Comparison of ENCODE assay signal across 21 cellular contexts in genomic region chr1:115060501-115060900, GRCh38. TPM values are rescaled to one million over a fixed set of nuclear protein-coding genes. Genes with fewer than 3 reads are reported as not detected.
DNase-seq lines count a peak whose midpoint lies in the region; ATAC-seq, FAIRE-seq and TF ChIP-seq lines count a peak whose summit lies in the region.
"Had no signal": no experiment of that assay in that cellular context is flagged by ENCODE, and none has a peak within 500 bp of the region (broad histone marks: within the 10 kb centered on the region; RNA-seq: fewer than 3 reads in every experiment).

No MANE protein-coding gene starts in this region.

- H2AFZ ChIP-seq in SK-N-SH (ENCODE audit: low read depth) = no peak overlapping the region
- H2AFZ ChIP-seq: GM23248 had no signal

- H3K9me3 ChIP-seq in SK-N-SH = no peaks in the 10 kb centered on the region
- H3K9me3 ChIP-seq: BLaER1 treated with 17β-estradiol and CSF1 and Interleukin-3, amounts not matched to agents 10 nM and 100 nM; Caco-2; SJCRH30 had no signal

- no peaks in the 10 kb centered on the region for H3K9me2 ChIP-seq in SK-N-SH

- H3K4me1 Mint-ChIP-seq in central memory CD8-positive, alpha-beta T cell = peaks cover 43% of the 10 kb centered on the region
- peaks cover 16 to 49% (median 41%) of the 10 kb centered on the region in 4 donors for H3K4me1 Mint-ChIP-seq in naive thymus-derived CD8-positive, alpha-beta T cell

- TF ChIP-seq EP300 in SK-N-SH (IDR thresholded peaks at IDR 0.05; ENCODE audit: borderline replicate concordance in 1 of 2, low read depth in 1 of 2, low read length in 1 of 2) = no peak
- TF ChIP-seq EP300 in Ishikawa (IDR thresholded peaks at IDR 0.05; ENCODE audit: borderline replicate concordance) = no peak

- POLR2A ChIA-PET in SK-N-SH (lab: Yijun Ruan, JAX) = no interaction called here
- POLR2A ChIA-PET in naive thymus-derived CD8-positive, alpha-beta T cell (lab: Charles Lee) = no interaction called here

- no peak overlapping the region for H3K4me2 ChIP-seq in SK-N-SH
- H3K4me2 ChIP-seq: BLaER1 treated with 17β-estradiol and CSF1 and Interleukin-3, amounts not matched to agents 10 nM and 100 nM had no signal

- no peak for DNase-seq in SK-N-SH
- DNase-seq in central memory CD8-positive, alpha-beta T cell (ENCODE audit: low spot score in 2 of 2) = no peak
- no peak for DNase-seq in naive thymus-derived CD8-positive, alpha-beta T cell
- no peak for DNase-seq in NCI-H1930 (lab: John Stamatoyannopoulos, UW)
- DNase-seq in NOMO-1 treated with dmso at 0.1 percent for 144 hours (lab: John Stamatoyannopoulos, UW; ENCODE audit: unreplicated experiment) = no peak
- DNase-seq in H54 (ENCODE audit: insufficient read length, low spot score) = no peak
- DNase-seq: Caco-2, DMS53, GM23248, MM.1S, NCI-H1105 treated with DMSO at 0.1 percent for 48 hours, NCI-H187, NCI-H446 treated with DMSO at 0.1 percent for 48 hours, NCI-H774, RPMI8226, SJCRH30 had no signal

- 63% methylated on average over 4 of the region's 4 CpGs for WGBS in SK-N-SH (ENCODE audit: low lambda C conversion rate)

- no peak overlapping the region for H3K27ac ChIP-seq in SK-N-SH (ENCODE audit: low read depth in 2 of 2, low read length in 1 of 2)
- H3K27ac ChIP-seq: 22Rv1; BLaER1 treated with 17β-estradiol and CSF1 and Interleukin-3, amounts not matched to agents 10 nM and 100 nM; GM23248; SJCRH30 had no signal

- CTCF ChIA-PET in SK-N-SH (lab: Yijun Ruan, JAX) = no interaction called here

- no peaks in the 10 kb centered on the region for H3K27me3 ChIP-seq in SK-N-SH (ENCODE audit: insufficient read depth)
- H3K27me3 ChIP-seq: BLaER1 treated with 17β-estradiol and CSF1 and Interleukin-3, amounts not matched to agents 10 nM and 100 nM; SJCRH30 had no signal

- FAIRE-seq in H54 (lab: Jason Lieb, UNC) = no peak
- FAIRE-seq: G401.6 had no signal

- no peaks in the 10 kb centered on the region for H3K36me3 ChIP-seq in SK-N-SH (replicated peaks in 1 of 2; ENCODE audit: control insufficient read depth in 1 of 2, insufficient read depth in 2 of 2, low read length in 1 of 2)
- H3K36me3 ChIP-seq: BLaER1 treated with 17β-estradiol and CSF1 and Interleukin-3, amounts not matched to agents 10 nM and 100 nM; SJCRH30 had no signal

- no peak for TF ChIP-seq POLR2A in H54 (IDR thresholded peaks at IDR 0.05; ENCODE audit: low read depth, low read length)

- no peaks in the 10 kb centered on the region for H3K9me3 Mint-ChIP-seq in central memory CD8-positive, alpha-beta T cell
- peaks cover 0 to 4% (median 0%) of the 10 kb centered on the region in 9 donors for H3K9me3 Mint-ChIP-seq in naive thymus-derived CD8-positive, alpha-beta T cell

- no peak overlapping the region for H3K4me3 ChIP-seq in SK-N-SH (ENCODE audit: low read depth in 2 of 2, low read length in 1 of 2)
- H3K4me3 ChIP-seq: BLaER1 treated with 17β-estradiol and CSF1 and Interleukin-3, amounts not matched to agents 10 nM and 100 nM; GM23248; SJCRH30 had no signal

- peaks cover 22% of the 10 kb centered on the region for H3F3A ChIP-seq in SK-N-SH (replicated peaks; ENCODE audit: insufficient read depth)

- peaks cover 9% of the 10 kb centered on the region for H3K36me3 Mint-ChIP-seq in central memory CD8-positive, alpha-beta T cell (ENCODE audit: insufficient read depth)
- H3K36me3 Mint-ChIP-seq in naive thymus-derived CD8-positive, alpha-beta T cell = no peaks in the 10 kb centered on the region

- H3K27ac Mint-ChIP-seq in central memory CD8-positive, alpha-beta T cell (ENCODE audit: low read depth) = peak overlapping the region; percentile 99
- peak overlapping the region in 7 of 10 donors; percentile 30 to 100 (median 84) for H3K27ac Mint-ChIP-seq in naive thymus-derived CD8-positive, alpha-beta T cell

- H3K79me2 ChIP-seq in SK-N-SH (ENCODE audit: insufficient read depth) = no peaks in the 10 kb centered on the region

- TF ChIP-seq RAD21 in SK-N-SH (IDR thresholded peaks at IDR 0.05; ENCODE audit: low read length) = no peak
- TF ChIP-seq RAD21 in Ishikawa (IDR thresholded peaks at IDR 0.05; ENCODE audit: low read depth) = no peak

- no peaks in the 10 kb centered on the region for H3K27me3 Mint-ChIP-seq in central memory CD8-positive, alpha-beta T cell
- no peaks in the 10 kb centered on the region for H3K27me3 Mint-ChIP-seq in naive thymus-derived CD8-positive, alpha-beta T cell

- peaks cover 11 to 12% of the 10 kb centered on the region in 2 experiments; a peak in 2 of 4 replicates for H3K4me1 ChIP-seq in SK-N-SH (ENCODE audit: control insufficient read depth in 1 of 2, insufficient read depth in 2 of 2, low read depth in 1 of 2, low read length in 1 of 2)

- H3K9ac ChIP-seq in SK-N-SH = no peak overlapping the region
- H3K9ac ChIP-seq: BLaER1 treated with 17β-estradiol and CSF1 and Interleukin-3, amounts not matched to agents 10 nM and 100 nM; GM23248 had no signal

- TF ChIP-seq CTCF in SK-N-SH (IDR thresholded peaks at IDR 0.05) = no peak

- ATAC-seq in SK-N-SH treated with all-trans-retinoic acid at 6 μM for 48 hours = no peak
- no peak for ATAC-seq in central memory CD8-positive, alpha-beta T cell (replicated peaks; ENCODE audit: extremely low read depth, poor library complexity, severe bottlenecking)
- ATAC-seq in naive thymus-derived CD8-positive, alpha-beta T cell = no peak

- no peaks in the 10 kb centered on the region; the same call in 1 of the 2 replicates for H4K20me1 ChIP-seq in SK-N-SH (ENCODE audit: insufficient read depth)
- H4K20me1 ChIP-seq: BLaER1 treated with 17β-estradiol and CSF1 and Interleukin-3, amounts not matched to agents 10 nM and 100 nM had no signal

- H3K4me3 Mint-ChIP-seq in central memory CD8-positive, alpha-beta T cell = no peak overlapping the region
- H3K4me3 Mint-ChIP-seq in naive thymus-derived CD8-positive, alpha-beta T cell = no peak overlapping the region

TF ChIP-seq in SK-N-SH, 30 proteins besides CTCF, POLR2A, EP300 and RAD21 (continues in another document):
- TF ChIP-seq USF1 (IDR thresholded peaks at IDR 0.05; ENCODE audit: borderline replicate concordance, low read depth) = no peak

TF ChIP-seq in SK-N-SH treated with all-trans-retinoic acid at 6 μM for 48 hours, 23 proteins besides CTCF, POLR2A, EP300 and RAD21 (continues in another document):
- TF ChIP-seq SNAI2 (CRISPR knock-in tag; IDR thresholded peaks at IDR 0.05) (no peak), ZNF8 (CRISPR knock-in tag; IDR thresholded peaks at IDR 0.05) (no peak), ZC3H10 (CRISPR knock-in tag; IDR thresholded peaks at IDR 0.05) (no peak)
- TF ChIP-seq, protein P1, sequence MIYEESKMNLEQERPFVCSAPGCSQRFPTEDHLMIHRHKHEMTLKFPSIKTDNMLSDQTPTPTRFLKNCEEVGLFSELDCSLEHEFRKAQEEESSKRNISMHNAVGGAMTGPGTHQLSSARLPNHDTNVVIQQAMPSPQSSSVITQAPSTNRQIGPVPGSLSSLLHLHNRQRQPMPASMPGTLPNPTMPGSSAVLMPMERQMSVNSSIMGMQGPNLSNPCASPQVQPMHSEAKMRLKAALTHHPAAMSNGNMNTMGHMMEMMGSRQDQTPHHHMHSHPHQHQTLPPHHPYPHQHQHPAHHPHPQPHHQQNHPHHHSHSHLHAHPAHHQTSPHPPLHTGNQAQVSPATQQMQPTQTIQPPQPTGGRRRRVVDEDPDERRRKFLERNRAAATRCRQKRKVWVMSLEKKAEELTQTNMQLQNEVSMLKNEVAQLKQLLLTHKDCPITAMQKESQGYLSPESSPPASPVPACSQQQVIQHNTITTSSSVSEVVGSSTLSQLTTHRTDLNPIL (CRISPR knock-in tag; IDR thresholded peaks at IDR 0.05; ENCODE audit: low read depth) = no peak

TF ChIP-seq in Ishikawa, 13 proteins besides CTCF, POLR2A, EP300 and RAD21 (continues in another document):
- TF ChIP-seq, protein P2, sequence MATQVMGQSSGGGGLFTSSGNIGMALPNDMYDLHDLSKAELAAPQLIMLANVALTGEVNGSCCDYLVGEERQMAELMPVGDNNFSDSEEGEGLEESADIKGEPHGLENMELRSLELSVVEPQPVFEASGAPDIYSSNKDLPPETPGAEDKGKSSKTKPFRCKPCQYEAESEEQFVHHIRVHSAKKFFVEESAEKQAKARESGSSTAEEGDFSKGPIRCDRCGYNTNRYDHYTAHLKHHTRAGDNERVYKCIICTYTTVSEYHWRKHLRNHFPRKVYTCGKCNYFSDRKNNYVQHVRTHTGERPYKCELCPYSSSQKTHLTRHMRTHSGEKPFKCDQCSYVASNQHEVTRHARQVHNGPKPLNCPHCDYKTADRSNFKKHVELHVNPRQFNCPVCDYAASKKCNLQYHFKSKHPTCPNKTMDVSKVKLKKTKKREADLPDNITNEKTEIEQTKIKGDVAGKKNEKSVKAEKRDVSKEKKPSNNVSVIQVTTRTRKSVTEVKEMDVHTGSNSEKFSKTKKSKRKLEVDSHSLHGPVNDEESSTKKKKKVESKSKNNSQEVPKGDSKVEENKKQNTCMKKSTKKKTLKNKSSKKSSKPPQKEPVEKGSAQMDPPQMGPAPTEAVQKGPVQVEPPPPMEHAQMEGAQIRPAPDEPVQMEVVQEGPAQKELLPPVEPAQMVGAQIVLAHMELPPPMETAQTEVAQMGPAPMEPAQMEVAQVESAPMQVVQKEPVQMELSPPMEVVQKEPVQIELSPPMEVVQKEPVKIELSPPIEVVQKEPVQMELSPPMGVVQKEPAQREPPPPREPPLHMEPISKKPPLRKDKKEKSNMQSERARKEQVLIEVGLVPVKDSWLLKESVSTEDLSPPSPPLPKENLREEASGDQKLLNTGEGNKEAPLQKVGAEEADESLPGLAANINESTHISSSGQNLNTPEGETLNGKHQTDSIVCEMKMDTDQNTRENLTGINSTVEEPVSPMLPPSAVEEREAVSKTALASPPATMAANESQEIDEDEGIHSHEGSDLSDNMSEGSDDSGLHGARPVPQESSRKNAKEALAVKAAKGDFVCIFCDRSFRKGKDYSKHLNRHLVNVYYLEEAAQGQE (IDR thresholded peaks at IDR 0.05; ENCODE audit: low read depth) = peak; percentile 87
- TF ChIP-seq USF1 (IDR thresholded peaks at IDR 0.05) = no peak
- no peak for TF ChIP-seq EGR1 (IDR thresholded peaks at IDR 0.05)
- TF ChIP-seq TCF12 (IDR thresholded peaks at IDR 0.05; ENCODE audit: low read depth) = no peak

RNA-seq across cellular contexts. Expression of gene TSPAN2, which starts 28.8 kb away (rescaled TPM):
- 0.21 and 0.23 TPM in 2 replicates for polyA plus RNA-seq in SK-N-SH (2012; rRNA removed)
- polyA plus RNA-seq in SK-N-SH (2012; cell fraction: cytosol; rRNA removed) = 0.28 and 0.50 TPM in 2 replicates
- polyA plus RNA-seq in SK-N-SH (2012; cell fraction: nucleus; rRNA removed) = 0.13 and 0.20 TPM in 2 replicates
- total RNA-seq in naive thymus-derived CD8-positive, alpha-beta T cell = under 1 TPM; 0.68 to 0.77 TPM
- 10 to 100 TPM in 1 of 3 donors, 1 to 10 TPM in 1, under 1 TPM in 1; 0.92 to 16.3 (median 3.2) TPM for polyA plus RNA-seq in naive thymus-derived CD8-positive, alpha-beta T cell

RNA-seq across cellular contexts. Expression of gene TSHB, which starts 30.9 kb away (rescaled TPM):
- polyA plus RNA-seq in SK-N-SH (2012; rRNA removed) = not detected in 2 replicates
- polyA plus RNA-seq in SK-N-SH (2012; cell fraction: cytosol; rRNA removed) = not detected in 2 replicates
- not detected in 2 replicates for polyA plus RNA-seq in SK-N-SH (2012; cell fraction: nucleus; rRNA removed)
- total RNA-seq in naive thymus-derived CD8-positive, alpha-beta T cell = not detected
- not detected for polyA plus RNA-seq in naive thymus-derived CD8-positive, alpha-beta T cell
- total RNA-seq: Caco-2, GM23248, SJCRH30 had no signal
- polyA plus RNA-seq: GM23248 had no signal
